ENCODE assay signal across 30 cellular contexts in genomic region chr3:40042752-40043443, GRCh38.
DNase-seq lines count a peak whose midpoint lies in the region; ATAC-seq and TF ChIP-seq lines count a peak whose summit lies in the region.
"Had no signal": no experiment of that assay in that cellular context is flagged by ENCODE, and none has a peak within 500 bp of the region (broad histone marks: within the 10 kb centered on the region; RNA-seq: fewer than 3 reads in every experiment).

No MANE protein-coding gene starts in this region.

- no peaks in the 10 kb centered on the region for H3K79me2 ChIP-seq in osteoblast (ENCODE audit: insufficient read depth, low read length)

- H3K4me2 ChIP-seq in osteoblast (ENCODE audit: insufficient read depth, low read length): peak overlapping the region; percentile 9
- H3K4me2 ChIP-seq: neural progenitor cell had no signal

- intact Hi-C loops in activated CD4-positive, alpha-beta memory T cell treated with anti-CD3 and anti-CD28 coated beads for 36 hours (cut with micrococcal nuclease): no loop called here

- no peaks in the 10 kb centered on the region for H4K20me1 ChIP-seq in osteoblast (ENCODE audit: insufficient read depth, low read length)

- H3K27ac Mint-ChIP-seq in nephron progenitor cell: no peak overlapping the region
- no peak overlapping the region for H3K27ac Mint-ChIP-seq in activated CD4-positive, alpha-beta memory T cell treated with anti-CD3 and anti-CD28 coated beads for 36 hours
- H3K27ac Mint-ChIP-seq: activated CD8-positive, alpha-beta T cell treated with anti-CD3 and anti-CD28 coated beads, Interleukin-2, amount 10 ng/mL, durations not matched to agents 7 days and 5 days; CD8-positive, alpha-beta memory T cell; neural progenitor cell had no signal

- TF ChIP-seq CTCF in RWPE2 (IDR thresholded peaks at IDR 0.05; ENCODE audit: poor library complexity, severe bottlenecking) (no peak), osteoblast (IDR thresholded peaks at IDR 0.05; ENCODE audit: extremely low read depth, low read depth, low read length) (no peak), nephron progenitor cell (IDR thresholded peaks at IDR 0.05) (no peak)

- DNase-seq in G401 (ENCODE audit: low spot score) (peak; percentile 86), RWPE2 (ENCODE audit: low spot score) (no peak), fibroblast of gingiva (ENCODE audit: low read depth) (peak; percentile 6), osteoblast (ENCODE audit: insufficient read length, low spot score, missing footprints) (peak; percentile 66), nephron progenitor cell (no peak), SIG-M5 (lab: John Stamatoyannopoulos, UW) (no peak)
- DNase-seq in activated CD4-positive, alpha-beta memory T cell treated with anti-CD3 and anti-CD28 coated beads for 36 hours: no peak
- DNase-seq: activated CD4-positive, CD25-positive, alpha-beta regulatory T cell; activated CD8-positive, alpha-beta T cell treated with anti-CD3 and anti-CD28 coated beads, Interleukin-2, amount 10 ng/mL, durations not matched to agents 7 days and 5 days; activated naive CD4-positive, alpha-beta T cell; activated T-cell treated with anti-CD3 and anti-CD28 coated beads, Interleukin-2, amount 50 U/mL, for 1 hour; CD8-positive, alpha-beta memory T cell; DND-41; effector CD8-positive, alpha-beta T cell; heart right ventricle; KBM-7; left ventricle myocardium superior; mucosa of descending colon; NCI-H1930; NCI-H446; NK-92 treated with Interleukin-12 subunit alpha and Interleukin-12 subunit beta, amount 100 ng/mL, for 24 hours; Peyer's patch; spleen; stimulated activated CD4-positive, alpha-beta T cell treated with anti-CD3 and anti-CD28 coated beads, Interleukin-4, amount 100 ng/mL, for 4 hours; stimulated activated naive CD8-positive, alpha-beta T cell treated with anti-CD3 and anti-CD28 coated beads, Interleukin-15, amount 100 ng/mL, for 72 hours; T-helper 9 cell had no signal

- H3K27me3 ChIP-seq in RWPE2 (ENCODE audit: insufficient read depth, poor library complexity, severe bottlenecking): no peaks in the 10 kb centered on the region
- no peaks in the 10 kb centered on the region for H3K27me3 ChIP-seq in osteoblast (ENCODE audit: insufficient read depth, low read length)
- H3K27me3 ChIP-seq: esophagus muscularis mucosa, neural progenitor cell, Peyer's patch, spleen, tibial nerve had no signal

- H3K4me3 ChIP-seq in RWPE2 (ENCODE audit: severe bottlenecking) (no peak overlapping the region), osteoblast (ENCODE audit: insufficient read depth, low read length) (no peak overlapping the region)
- H3K4me3 ChIP-seq: esophagus muscularis mucosa, heart right ventricle, mucosa of descending colon, neural progenitor cell, Peyer's patch, SK-N-MC, spleen, tibial nerve had no signal

- no peaks in the 10 kb centered on the region for H3K27me3 Mint-ChIP-seq in nephron progenitor cell (ENCODE audit: low read depth, poor library complexity)
- H3K27me3 Mint-ChIP-seq in activated CD4-positive, alpha-beta memory T cell treated with anti-CD3 and anti-CD28 coated beads for 36 hours: no peaks in the 10 kb centered on the region
- H3K27me3 Mint-ChIP-seq: CD8-positive, alpha-beta memory T cell; stimulated activated naive CD8-positive, alpha-beta T cell treated with anti-CD3 and anti-CD28 coated beads, Interleukin-15, amount 100 ng/mL, for 72 hours had no signal

- H3K9me3 ChIP-seq in RWPE2 (ENCODE audit: severe bottlenecking) (no peaks in the 10 kb centered on the region), osteoblast (ENCODE audit: low read depth, low read length) (no peaks in the 10 kb centered on the region)
- H3K9me3 ChIP-seq: esophagus muscularis mucosa, mucosa of descending colon, Peyer's patch, spleen, tibial nerve had no signal

- no peaks in the 10 kb centered on the region for H3K36me3 Mint-ChIP-seq in nephron progenitor cell (ENCODE audit: low read depth)
- H3K36me3 Mint-ChIP-seq in activated CD4-positive, alpha-beta memory T cell treated with anti-CD3 and anti-CD28 coated beads for 36 hours: no peaks in the 10 kb centered on the region
- H3K36me3 Mint-ChIP-seq: CD8-positive, alpha-beta memory T cell; neural progenitor cell had no signal

- H3K9me3 Mint-ChIP-seq in nephron progenitor cell: no peaks in the 10 kb centered on the region
- no peaks in the 10 kb centered on the region for H3K9me3 Mint-ChIP-seq in activated CD4-positive, alpha-beta memory T cell treated with anti-CD3 and anti-CD28 coated beads for 36 hours
- H3K9me3 Mint-ChIP-seq: neural progenitor cell; stimulated activated naive CD8-positive, alpha-beta T cell treated with anti-CD3 and anti-CD28 coated beads, Interleukin-15, amount 100 ng/mL, for 72 hours had no signal

- H3K4me1 Mint-ChIP-seq in nephron progenitor cell: no peaks in the 10 kb centered on the region
- H3K4me1 Mint-ChIP-seq in activated CD4-positive, alpha-beta memory T cell treated with anti-CD3 and anti-CD28 coated beads for 36 hours (ENCODE audit: low read depth): no peaks in the 10 kb centered on the region
- H3K4me1 Mint-ChIP-seq: CD8-positive, alpha-beta memory T cell; neural progenitor cell; stimulated activated naive CD8-positive, alpha-beta T cell treated with anti-CD3 and anti-CD28 coated beads, Interleukin-15, amount 100 ng/mL, for 72 hours had no signal

- H3K4me1 ChIP-seq in RWPE2 (ENCODE audit: insufficient read depth, poor library complexity, severe bottlenecking): peaks cover 21% of the 10 kb centered on the region
- H3K4me1 ChIP-seq in osteoblast (ENCODE audit: insufficient read depth, low read length): peaks cover 29% of the 10 kb centered on the region
- H3K4me1 ChIP-seq: esophagus muscularis mucosa, heart right ventricle, neural progenitor cell, Peyer's patch, spleen, tibial nerve had no signal

- H3K4me3 Mint-ChIP-seq in nephron progenitor cell: no peak overlapping the region
- no peak overlapping the region for H3K4me3 Mint-ChIP-seq in activated CD4-positive, alpha-beta memory T cell treated with anti-CD3 and anti-CD28 coated beads for 36 hours
- H3K4me3 Mint-ChIP-seq: activated CD8-positive, alpha-beta T cell treated with anti-CD3 and anti-CD28 coated beads, Interleukin-2, amount 10 ng/mL, durations not matched to agents 7 days and 5 days; CD8-positive, alpha-beta memory T cell; neural progenitor cell; stimulated activated naive CD8-positive, alpha-beta T cell treated with anti-CD3 and anti-CD28 coated beads, Interleukin-15, amount 100 ng/mL, for 72 hours had no signal

- POLR2A ChIA-PET in activated CD4-positive, alpha-beta memory T cell treated with anti-CD3 and anti-CD28 coated beads for 36 hours (lab: Charles Lee): no interaction called here

- in situ Hi-C loops in G401 (cut with HindIII; ENCODE audit: low sequenced_read_pairs): no loop called here

- H3K36me3 ChIP-seq in RWPE2 (ENCODE audit: low read depth): no peaks in the 10 kb centered on the region
- no peaks in the 10 kb centered on the region for H3K36me3 ChIP-seq in osteoblast (ENCODE audit: insufficient read depth, low read length)
- H3K36me3 ChIP-seq: esophagus muscularis mucosa, heart right ventricle, neural progenitor cell, Peyer's patch, spleen, tibial nerve had no signal

- peak overlapping the region; percentile 85 for H3K27ac ChIP-seq in RWPE2 (ENCODE audit: poor library complexity, severe bottlenecking)
- no peak overlapping the region for H3K27ac ChIP-seq in osteoblast (ENCODE audit: low read depth, low read length)
- H3K27ac ChIP-seq: esophagus muscularis mucosa, heart right ventricle, neural progenitor cell, Peyer's patch, SK-N-MC, spleen, tibial nerve had no signal

- no peak; the same call in 1 of the 3 replicates for ATAC-seq in RWPE2 (ENCODE audit: low read depth)
- ATAC-seq: activated CD8-positive, alpha-beta T cell treated with anti-CD3 and anti-CD28 coated beads, Interleukin-2, amount 10 ng/mL, durations not matched to agents 7 days and 5 days; heart right ventricle; left ventricle myocardium superior; mucosa of descending colon; stimulated activated naive CD8-positive, alpha-beta T cell treated with anti-CD3 and anti-CD28 coated beads, Interleukin-15, amount 100 ng/mL, for 72 hours had no signal

- no peak overlapping the region for H2AFZ ChIP-seq in osteoblast (ENCODE audit: low read length)
- H2AFZ ChIP-seq: neural progenitor cell had no signal

- CTCF ChIA-PET in activated CD4-positive, alpha-beta memory T cell treated with anti-CD3 and anti-CD28 coated beads for 36 hours (lab: Charles Lee): interaction anchor here (0.5 kb wide), 1 partner anchor 386 kb away, joined by 3 read pairs; no protein-coding TSS in a partner anchor

Comparison
In these comparisons a context has a peak if more than half of its experiments do, and no peak if none do; other contexts are left out.
1. DNase-seq: peak in G401 (single experiment), fibroblast of gingiva (single experiment) and osteoblast (single experiment); none in RWPE2 (single experiment), nephron progenitor cell (single experiment), SIG-M5 (single experiment) and activated CD4-positive, alpha-beta memory T cell treated with anti-CD3 and anti-CD28 coated beads for 36 hours (single experiment).